12 cellular contexts compared by ENCODE assay signal in genomic region chr7:128271471-128272454, GRCh38. TPM values are rescaled to one million over a fixed set of nuclear protein-coding genes. Genes with fewer than 3 reads are reported as not detected.
DNase-seq lines count a peak whose midpoint lies in the region; ATAC-seq and TF ChIP-seq lines count a peak whose summit lies in the region.
"Had no signal": no experiment of that assay in that cellular context is flagged by ENCODE, and none has a peak within 500 bp of the region (broad histone marks: within the 10 kb centered on the region; RNA-seq: fewer than 3 reads in every experiment).

No MANE protein-coding gene starts in this region.

- H3K4me3 ChIP-seq in choroid plexus epithelial cell (ENCODE audit: low read depth, low read length), result peak overlapping the region; percentile 34
- H3K4me3 ChIP-seq in skeletal muscle cell (ENCODE audit: low read depth, low read length), result peak overlapping the region; percentile 40
- H3K4me3 ChIP-seq in gastrocnemius medialis, result peak overlapping the region in 2 of 4 donors; percentile 29 to 40

- TF ChIP-seq CTCF in choroid plexus epithelial cell (conservative IDR thresholded peaks at IDR 0.05; ENCODE audit: low read depth, low read length), result no peak
- no peak for TF ChIP-seq CTCF in gastrocnemius medialis (IDR thresholded peaks at IDR 0.05 in 4 of 5, conservative IDR thresholded peaks at IDR 0.05 in 1 of 5)

- no peak overlapping the region for H3K27ac ChIP-seq in gastrocnemius medialis

- intact Hi-C loops in gastrocnemius medialis (cut with DNase I; ENCODE audit: low total_unique reads), result no loop called here

- no peaks in the 10 kb centered on the region for H3K9me3 ChIP-seq in gastrocnemius medialis

- no peak for TF ChIP-seq POLR2A in gastrocnemius medialis (IDR thresholded peaks at IDR 0.05)

- peaks cover 23 to 48% (median 43%) of the 10 kb centered on the region in 3 donors for H3K27me3 ChIP-seq in gastrocnemius medialis

- ATAC-seq in gastrocnemius medialis, result no peak

- in situ Hi-C loops in gastrocnemius medialis (cut with MboI; ENCODE audit: low sequenced_read_pairs in 4 of 4), result no loop called here

- no peaks in the 10 kb centered on the region for H3K36me3 ChIP-seq in gastrocnemius medialis

- H3K4me1 ChIP-seq in gastrocnemius medialis, result peaks cover under 1 to 8% of the 10 kb centered on the region in 2 donors

- peak; percentile 69 for DNase-seq in DMS53 (lab: John Stamatoyannopoulos, UW)
- DNase-seq in choroid plexus epithelial cell (ENCODE audit: low read depth), result no peak
- DNase-seq in inferior parietal cortex (ENCODE audit: extremely low spot score), result peak; percentile 15
- no peak for DNase-seq in skeletal muscle cell (ENCODE audit: low read depth)
- no peak for DNase-seq in NCI-H524 (lab: John Stamatoyannopoulos, UW)
- no peak for DNase-seq in iPS-NIHi7 (ENCODE audit: extremely low spot score)
- no peak for DNase-seq in UCSD-AML1 (lab: John Stamatoyannopoulos, UW; ENCODE audit: unreplicated experiment)
- no peak for DNase-seq in gastrocnemius medialis
- DNase-seq: activated CD4-positive, alpha-beta T cell treated with anti-CD3 and anti-CD28 coated beads, Interleukin-2, amount 50 U/mL, for 48 hours; KBM-7 had no signal

RNA-seq across cellular contexts. Expression of gene LEP, which starts 30.7 kb away (rescaled TPM):
- under 1 TPM in 2 of 4 donors, not detected in 2; 0.11 to 0.46 TPM for total RNA-seq in gastrocnemius medialis
- total RNA-seq: glomerular endothelial cell, neural crest cell had no signal

Comparison
In these comparisons a context has a peak if more than half of its experiments do, and no peak if none do; other contexts are left out.
1. DNase-seq: peak in DMS53 (single experiment) and inferior parietal cortex (single experiment); none in choroid plexus epithelial cell (single experiment), skeletal muscle cell (single experiment), NCI-H524 (0 of 2), iPS-NIHi7 (single experiment), UCSD-AML1 (single experiment) and gastrocnemius medialis (0 of 2).